Comparison of ENCODE assay signal across 8 cellular contexts in the genomic region with DNA sequence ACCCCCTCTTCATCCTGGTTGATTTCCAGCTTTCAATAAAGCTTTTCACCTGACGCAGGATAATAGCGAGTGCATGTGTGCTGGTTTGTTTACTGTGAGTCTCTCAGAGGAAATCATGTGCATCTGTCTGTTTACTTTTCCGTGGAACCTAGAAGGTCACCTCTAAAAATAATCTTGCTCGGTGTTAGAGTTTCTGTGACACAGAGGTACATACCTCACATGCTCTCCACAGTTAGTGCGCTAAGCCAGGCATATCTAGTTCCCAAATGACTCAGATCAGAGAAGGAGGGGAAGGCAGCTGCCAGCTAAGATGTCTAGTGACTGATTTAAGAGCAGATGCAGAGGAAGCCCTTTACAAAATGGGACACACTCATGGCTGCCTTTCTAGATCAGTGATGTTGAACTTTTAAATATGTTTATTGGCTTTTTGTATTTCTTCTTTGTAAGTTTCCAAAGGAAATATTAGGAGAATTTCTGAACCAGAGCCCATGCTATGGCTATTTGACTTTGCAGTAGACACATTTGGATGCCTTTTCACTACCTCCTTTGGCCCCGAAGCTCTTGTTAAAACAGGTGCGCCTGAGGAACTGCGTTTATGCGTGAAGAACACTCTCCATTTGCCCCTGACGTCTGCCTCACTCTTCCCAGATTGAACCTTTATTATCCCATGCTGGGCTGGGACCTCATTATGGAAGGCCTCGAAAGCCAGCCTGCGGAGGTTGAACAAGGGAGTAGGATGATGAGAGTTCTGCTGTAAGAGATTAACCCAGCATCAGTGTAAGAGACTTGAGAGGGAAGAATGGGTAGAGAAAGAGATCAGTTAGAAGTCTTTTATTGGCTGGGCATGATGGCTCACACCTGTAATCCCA.
DNase-seq lines count a peak whose midpoint lies in the region; ATAC-seq and TF ChIP-seq lines count a peak whose summit lies in the region.

No MANE protein-coding gene starts in this region.

- TF ChIP-seq POLR2A in uterus (IDR thresholded peaks at IDR 0.05), result no peak

- intact Hi-C loops in uterus (cut with DNase I; ENCODE audit: low total_unique reads), result no loop called here

- H3K36me3 ChIP-seq in endocrine pancreas (ENCODE audit: control insufficient read depth, insufficient read depth, low read length) (no peaks in the 10 kb centered on the region), uterus (no peaks in the 10 kb centered on the region)

- H3K9me3 ChIP-seq in endocrine pancreas (ENCODE audit: control insufficient read depth, low read length) (no peaks in the 10 kb centered on the region), uterus (no peaks in the 10 kb centered on the region)

- H3K4me3 ChIP-seq in endocrine pancreas (ENCODE audit: control insufficient read depth, insufficient read depth, low read length) (no peak overlapping the region), skeletal muscle cell (ENCODE audit: low read depth, low read length) (no peak overlapping the region), uterus (no peak overlapping the region)

- H3K27me3 ChIP-seq in endocrine pancreas (ENCODE audit: control insufficient read depth, insufficient read depth, low read length) (no peaks in the 10 kb centered on the region), uterus (no peaks in the 10 kb centered on the region)

- TF ChIP-seq CTCF in uterus (IDR thresholded peaks at IDR 0.05), result no peak

- DNase-seq in COLO668 (lab: John Stamatoyannopoulos, UW; ENCODE audit: unreplicated experiment), result peak; percentile 76
- peak; percentile 61 for DNase-seq in NCI-H2196 treated with DMSO at 0.1 percent for 48 hours (lab: John Stamatoyannopoulos, UW; ENCODE audit: unreplicated experiment)
- peak; percentile 42 for DNase-seq in skeletal muscle cell (ENCODE audit: low read depth)
- no peak for DNase-seq in cerebellar nuclear complex (lab: John Stamatoyannopoulos, UW)
- DNase-seq in uterus, result no peak

- H3K27ac ChIP-seq in uterus, result no peak overlapping the region

- H3K4me1 ChIP-seq in endocrine pancreas (ENCODE audit: control insufficient read depth, insufficient read depth, low read length) (peaks cover 5% of the 10 kb centered on the region), uterus (no peaks in the 10 kb centered on the region)

- H3K9ac ChIP-seq in endocrine pancreas (ENCODE audit: control insufficient read depth, insufficient read depth, low read length), result peak overlapping the region; percentile 38

- ATAC-seq in GM19324 (IDR thresholded peaks at IDR 0.05; ENCODE audit: low FRiP score, unreplicated experiment) (peak; percentile 85), HG03108 (IDR thresholded peaks at IDR 0.05; ENCODE audit: unreplicated experiment) (peak; percentile 98)

Comparison
In these comparisons a context has a peak if more than half of its experiments do, and no peak if none do; other contexts are left out.
1. DNase-seq: peak in COLO668 (single experiment), NCI-H2196 treated with DMSO at 0.1 percent for 48 hours (single experiment) and skeletal muscle cell (single experiment); none in cerebellar nuclear complex (0 of 2) and uterus (0 of 2).